Comparison of ENCODE assay signal across 8 cellular contexts in genomic region chr15:38085931-38086562, GRCh38.
DNase-seq lines count a peak whose midpoint lies in the region; ATAC-seq and TF ChIP-seq lines count a peak whose summit lies in the region.

No MANE protein-coding gene starts in this region.

- CTCF ChIA-PET in T-cell (lab: Charles Lee), result no interaction called here

- H3K27ac Mint-ChIP-seq in T-cell, result no peak overlapping the region

- peaks cover 6 to 23% of the 10 kb centered on the region in 2 donors for H3K27me3 Mint-ChIP-seq in T-cell

- DNase-seq in AG08396 (ENCODE audit: low spot score) (peak; percentile 54), fibroblast of the aortic adventitia (ENCODE audit: low read depth) (peak; percentile 69), NCI-H446 (lab: John Stamatoyannopoulos, UW) (no peak), NCI-H1417 (lab: John Stamatoyannopoulos, UW) (no peak), T-cell (no peak)

- no peak for TF ChIP-seq CTCF in fibroblast of the aortic adventitia (IDR thresholded peaks at IDR 0.05; ENCODE audit: insufficient read depth, low read length)

- no peaks in the 10 kb centered on the region for H3K9me3 Mint-ChIP-seq in T-cell

- POLR2A ChIA-PET in T-cell (lab: Charles Lee), result no interaction called here

- peaks cover 5 to 9% (median 6%) of the 10 kb centered on the region in 3 donors for H3K4me1 Mint-ChIP-seq in T-cell

- no peak overlapping the region for H3K4me3 Mint-ChIP-seq in T-cell

- no peak overlapping the region for H3K4me3 ChIP-seq in fibroblast of the aortic adventitia (ENCODE audit: low read depth, low read length)

- peak; percentile 51 for ATAC-seq in GM19324 (IDR thresholded peaks at IDR 0.05; ENCODE audit: low FRiP score, unreplicated experiment)
- peak; percentile 29 for ATAC-seq in HG03571 (IDR thresholded peaks at IDR 0.05; ENCODE audit: unreplicated experiment)
- ATAC-seq in T-cell (replicated peaks in 1 of 4), result no peak
- ATAC-seq in GM19467 (IDR thresholded peaks at IDR 0.05; ENCODE audit: unreplicated experiment), result no peak

- no peaks in the 10 kb centered on the region for H3K36me3 Mint-ChIP-seq in T-cell

Comparison
In these comparisons a context has a peak if more than half of its experiments do, and no peak if none do; other contexts are left out.
1. DNase-seq: peak in AG08396 (single experiment) and fibroblast of the aortic adventitia (single experiment); none in NCI-H446 (0 of 2), NCI-H1417 (0 of 3) and T-cell (0 of 34).
2. ATAC-seq: peak in GM19324 (single experiment) and HG03571 (single experiment); none in T-cell (0 of 4) and GM19467 (single experiment).